Comparison of ENCODE assay signal across 9 cellular contexts in the genomic region with DNA sequence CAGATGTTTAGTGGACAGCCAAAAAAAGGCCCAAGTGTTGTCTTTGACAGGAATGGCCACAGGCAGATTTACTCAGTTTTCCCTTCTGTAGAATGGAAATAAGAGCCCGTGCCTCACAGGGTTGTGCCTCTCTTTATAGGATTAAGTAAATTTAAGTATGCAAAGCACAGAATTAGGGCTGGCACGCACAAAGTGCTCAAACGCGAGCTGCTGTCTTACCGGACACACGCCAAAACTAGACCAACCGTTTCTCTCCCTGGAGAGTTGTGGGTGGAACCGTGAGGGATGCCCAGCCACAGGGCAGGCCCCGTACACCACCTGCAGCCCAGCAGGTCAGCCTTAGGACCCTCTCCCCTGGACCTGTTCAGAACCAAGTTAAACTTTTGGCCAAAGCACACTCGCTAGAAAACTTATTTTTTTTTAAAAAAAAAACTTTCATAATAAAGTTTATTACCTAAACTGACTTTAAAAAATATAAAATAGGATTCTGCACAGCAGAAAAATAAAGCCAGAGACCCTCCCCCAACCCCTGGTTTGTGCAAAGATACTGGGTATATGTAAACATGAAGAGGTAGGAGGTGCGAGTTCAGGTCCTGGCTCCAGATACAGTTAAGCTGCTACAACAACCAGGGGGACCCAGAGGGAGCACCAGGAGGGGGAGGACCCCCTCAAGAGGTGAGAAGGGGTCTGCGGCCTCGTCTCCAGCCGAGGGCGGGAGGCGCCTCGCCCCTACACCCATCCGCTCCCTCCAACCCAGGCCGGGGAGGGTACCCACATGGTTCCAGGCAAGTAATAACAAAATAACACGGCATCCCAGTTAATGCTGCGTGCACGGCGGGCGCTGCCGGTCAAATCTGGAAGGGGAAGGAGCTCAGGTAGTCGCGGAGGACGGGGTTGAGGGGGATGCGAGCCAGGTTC. TPM values are rescaled to one million over a fixed set of nuclear protein-coding genes. Genes with fewer than 3 reads are reported as not detected.
DNase-seq lines count a peak whose midpoint lies in the region; ATAC-seq and TF ChIP-seq lines count a peak whose summit lies in the region.
"Had no signal": no experiment of that assay in that cellular context is flagged by ENCODE, and none has a peak within 500 bp of the region (broad histone marks: within the 10 kb centered on the region; RNA-seq: fewer than 3 reads in every experiment).

No MANE protein-coding gene starts in this region.

- intact Hi-C loops in breast epithelium (cut with DNase I; ENCODE audit: low total_unique reads), result no loop called here
- intact Hi-C loops in left colon (cut with DNase I, micrococcal nuclease), result loop anchor here in 1 of 2 donors (10.0 kb wide), 1 partner anchor 279 kb away; no protein-coding TSS in a partner anchor

- peak overlapping the region; percentile 87 for H3K4me3 ChIP-seq in ACC112 (ENCODE audit: low read depth, low read length)
- peak overlapping the region; percentile 68 to 94 (median 84) for H3K4me3 ChIP-seq in breast epithelium
- peak overlapping the region; percentile 70 to 82 for H3K4me3 ChIP-seq in mucosa of rectum (ENCODE audit: low read length in 2 of 2)

- H3K27me3 ChIP-seq in ACC112 (ENCODE audit: insufficient read depth, low read length) (no peaks in the 10 kb centered on the region), breast epithelium (no peaks in the 10 kb centered on the region), mucosa of rectum (ENCODE audit: control insufficient read depth in 2 of 2, insufficient read depth in 2 of 2, low read length in 2 of 2) (no peaks in the 10 kb centered on the region)

- no peak overlapping the region for H3K27ac ChIP-seq in ACC112 (ENCODE audit: low read depth, low read length)
- H3K27ac ChIP-seq in KOPT-K1 (ENCODE audit: low read depth, low read length, poor library complexity, severe bottlenecking), result peak overlapping the region; percentile 92
- peak overlapping the region; percentile 29 to 99 for H3K27ac ChIP-seq in breast epithelium
- H3K27ac ChIP-seq in mucosa of rectum (ENCODE audit: low read depth in 2 of 2, low read length in 2 of 2), result peak overlapping the region; percentile 98

- DNase-seq in breast epithelium (ENCODE audit: low spot score in 2 of 2) (no peak), left colon (no peak), hippocampal formation (lab: John Stamatoyannopoulos, UW) (no peak)

- peaks cover 6% of the 10 kb centered on the region for H3K79me2 ChIP-seq in ACC112 (ENCODE audit: control insufficient read depth, insufficient read depth, low read length, unreplicated experiment)

- no peaks in the 10 kb centered on the region for H3K9me3 ChIP-seq in KOPT-K1 (ENCODE audit: insufficient read depth, low read length, poor library complexity, severe bottlenecking)
- H3K9me3 ChIP-seq in breast epithelium, result no peaks in the 10 kb centered on the region
- no peaks in the 10 kb centered on the region for H3K9me3 ChIP-seq in mucosa of rectum (ENCODE audit: control insufficient read depth in 2 of 2, low read length in 2 of 2)

- no peak overlapping the region for H2AFZ ChIP-seq in ACC112 (ENCODE audit: low read length, unreplicated experiment)

- H3K4me1 ChIP-seq in ACC112 (ENCODE audit: control insufficient read depth, insufficient read depth, low read length, unreplicated experiment) (peaks cover 24% of the 10 kb centered on the region), breast epithelium (peaks cover 2 to 8% of the 10 kb centered on the region in 2 donors), mucosa of rectum (ENCODE audit: control insufficient read depth in 2 of 2, insufficient read depth in 2 of 2, low read length in 2 of 2) (peaks cover 26 to 31% of the 10 kb centered on the region in 2 donors)

- no peak for TF ChIP-seq POLR2A in breast epithelium (IDR thresholded peaks at IDR 0.05)

- no peak for TF ChIP-seq CTCF in breast epithelium (IDR thresholded peaks at IDR 0.05)

- H3K9ac ChIP-seq in mucosa of rectum (ENCODE audit: low read depth in 1 of 2, low read length in 2 of 2), result peak overlapping the region; percentile 52 to 93

- no peaks in the 10 kb centered on the region for H3K36me3 ChIP-seq in ACC112 (ENCODE audit: insufficient read depth, low read length)
- peaks cover 62% of the 10 kb centered on the region for H3K36me3 ChIP-seq in KOPT-K1 (ENCODE audit: insufficient read depth, low read length)
- H3K36me3 ChIP-seq in breast epithelium, result no peaks in the 10 kb centered on the region
- peaks cover 0 to 1% of the 10 kb centered on the region in 2 donors for H3K36me3 ChIP-seq in mucosa of rectum (ENCODE audit: control insufficient read depth in 2 of 2, insufficient read depth in 2 of 2, low read length in 2 of 2)

- ATAC-seq in GM21717 (IDR thresholded peaks at IDR 0.05; ENCODE audit: unreplicated experiment) (no peak), left colon (no peak), HG03039 (IDR thresholded peaks at IDR 0.05; ENCODE audit: unreplicated experiment) (no peak)

RNA-seq across cellular contexts. Expression of a gene that starts 1.8 kb away (rescaled TPM):
- total RNA-seq in breast epithelium (1 to 10 TPM; 4.1 to 9.0 (median 5.6) TPM), left colon (1 to 10 TPM; 4.7 to 4.9 TPM)

RNA-seq across cellular contexts. Expression of a gene that starts 14.9 kb away (rescaled TPM):
- not detected for total RNA-seq in breast epithelium
- total RNA-seq in left colon, result not detected
- total RNA-seq: NCI-H460 had no signal

RNA-seq across cellular contexts. Expression of a gene that starts 19.2 kb away (rescaled TPM):
- total RNA-seq in breast epithelium (not detected), left colon (not detected)
- total RNA-seq: NCI-H460 had no signal

RNA-seq across cellular contexts. Expression of a gene that starts 22.0 kb away (rescaled TPM):
- total RNA-seq in breast epithelium (not detected), left colon (not detected)
- total RNA-seq: NCI-H460 had no signal

RNA-seq across cellular contexts. Expression of a gene that starts 26.9 kb away (rescaled TPM):
- total RNA-seq in breast epithelium, result not detected
- total RNA-seq in left colon, result not detected
- total RNA-seq: NCI-H460 had no signal
